In genomic region chr10:63901916-63902315, GRCh38 we compare ENCODE assay signal across 27 cellular contexts.
DNase-seq lines count a peak whose midpoint lies in the region; ATAC-seq and TF ChIP-seq lines count a peak whose summit lies in the region.
"Had no signal": no experiment of that assay in that cellular context is flagged by ENCODE, and none has a peak within 500 bp of the region (broad histone marks: within the 10 kb centered on the region; RNA-seq: fewer than 3 reads in every experiment).

No MANE protein-coding gene starts in this region.

- H2BK120ac ChIP-seq in mesendoderm (ENCODE audit: low read depth, low read length), result no peak overlapping the region

- H3K79me1 ChIP-seq in mesendoderm (ENCODE audit: low read length), result no peaks in the 10 kb centered on the region

- no peak overlapping the region for H3K23ac ChIP-seq in mesendoderm (ENCODE audit: low read length)

- no peak for TF ChIP-seq CTCF in foreskin keratinocyte (conservative IDR thresholded peaks at IDR 0.05)

- H3K4me1 ChIP-seq in mesendoderm (ENCODE audit: control insufficient read depth, low read depth, low read length) (no peaks in the 10 kb centered on the region), foreskin keratinocyte (no peaks in the 10 kb centered on the region)
- H3K4me1 ChIP-seq: body of pancreas, thyroid gland had no signal

- H3K27ac ChIP-seq in mesendoderm (ENCODE audit: low read depth, low read length) (no peak overlapping the region), foreskin keratinocyte (no peak overlapping the region)
- H3K27ac ChIP-seq: body of pancreas, epithelial cell of prostate, KMS-11, thyroid gland, VCaP had no signal

- no peak overlapping the region for H3K18ac ChIP-seq in mesendoderm (ENCODE audit: low read length)

- no peak overlapping the region for H4K5ac ChIP-seq in mesendoderm (ENCODE audit: low read length)

- H4K8ac ChIP-seq in mesendoderm (ENCODE audit: low read depth, low read length), result no peak overlapping the region

- no peak overlapping the region for H3K4me2 ChIP-seq in mesendoderm (ENCODE audit: low read length)
- H3K4me2 ChIP-seq: KMS-11 had no signal

- no peak overlapping the region for H2BK15ac ChIP-seq in mesendoderm (replicated peaks; ENCODE audit: low read depth)

- peak; percentile 10 for DNase-seq in GM04504 (ENCODE audit: low read depth)
- peak; percentile 9 for DNase-seq in cerebellar cortex (ENCODE audit: low spot score)
- peak; percentile 14 for DNase-seq in mesendoderm
- peak; percentile 20 for DNase-seq in superior temporal gyrus (ENCODE audit: extremely low spot score)
- no peak for DNase-seq in foreskin keratinocyte
- no peak for DNase-seq in HuH-7 (ENCODE audit: low spot score)
- DNase-seq in HCEC 1CT, result no peak
- DNase-seq: activated CD4-positive, alpha-beta T cell treated with anti-CD3 and anti-CD28 coated beads for 4 hours; activated naive CD8-positive, alpha-beta T cell treated with anti-CD3 and anti-CD28 coated beads, Interleukin-2, amount 50 U/mL, for 24 hours; body of pancreas; CD4-positive, alpha-beta memory T cell; effector CD4-positive, alpha-beta T cell; H7; hippocampal formation; left colon; naive B cell; NCI-H1436; NCI-H446 treated with DMSO at 0.1 percent for 48 hours; small intestine; stimulated activated CD4-positive, alpha-beta T cell treated with anti-CD3 and anti-CD28 coated beads, Interleukin-1b, Interleukin-23, amount 100 ng/mL, for 48 hours; stimulated activated CD8-positive, alpha-beta memory T cell treated with anti-CD3 and anti-CD28 coated beads, Interleukin-4, amount 100 ng/mL, for 48 hours; stimulated activated naive CD8-positive, alpha-beta T cell treated with anti-CD3 and anti-CD28 coated beads, Interleukin-15, amount 100 ng/mL, for 72 hours; thyroid gland had no signal

- ATAC-seq in foreskin keratinocyte, result no peak
- no peak for ATAC-seq in GM21825 (IDR thresholded peaks at IDR 0.05; ENCODE audit: unreplicated experiment)
- ATAC-seq: activated naive CD8-positive, alpha-beta T cell treated with anti-CD3 and anti-CD28 coated beads, Interleukin-2, amount 50 U/mL, for 24 hours; body of pancreas; left colon; stimulated activated naive CD8-positive, alpha-beta T cell treated with anti-CD3 and anti-CD28 coated beads, Interleukin-15, amount 100 ng/mL, for 72 hours had no signal

- H3K4ac ChIP-seq in mesendoderm (ENCODE audit: low read depth, low read length), result no peak overlapping the region

- H3K79me2 ChIP-seq in mesendoderm (ENCODE audit: control insufficient read depth, insufficient read depth, low read length), result no peaks in the 10 kb centered on the region

- no peak overlapping the region for H3K56ac ChIP-seq in mesendoderm (ENCODE audit: low read length)

- no peaks in the 10 kb centered on the region for H3K36me3 ChIP-seq in mesendoderm (ENCODE audit: control insufficient read depth, insufficient read depth, low read length)
- H3K36me3 ChIP-seq: thyroid gland had no signal

- no peaks in the 10 kb centered on the region for H3K27me3 ChIP-seq in mesendoderm (ENCODE audit: insufficient read depth, low read length, poor library complexity)
- no peaks in the 10 kb centered on the region for H3K27me3 ChIP-seq in foreskin keratinocyte
- H3K27me3 ChIP-seq: body of pancreas, thyroid gland had no signal

- H2AK5ac ChIP-seq in mesendoderm (ENCODE audit: low read length), result no peak overlapping the region

- WGBS in mesendoderm (ENCODE audit: extremely low coverage, insufficient coverage, low lambda C conversion rate), result no CpG with 5 or more reads among the region's 6 CpGs

- no peak overlapping the region for H3K9ac ChIP-seq in mesendoderm (ENCODE audit: low read length)
- H3K9ac ChIP-seq: KMS-11 had no signal

- H2BK5ac ChIP-seq in mesendoderm (ENCODE audit: low read length), result no peak overlapping the region

- no peak overlapping the region for H3K4me3 ChIP-seq in mesendoderm (ENCODE audit: low read length)
- H3K4me3 ChIP-seq: body of pancreas, thyroid gland had no signal

Comparison
In these comparisons a context has a peak if more than half of its experiments do, and no peak if none do; other contexts are left out.
1. DNase-seq: peak in GM04504 (single experiment), cerebellar cortex (single experiment), mesendoderm (single experiment) and superior temporal gyrus (single experiment); none in foreskin keratinocyte (0 of 2), HuH-7 (single experiment) and HCEC 1CT (single experiment).